In the genomic region with DNA sequence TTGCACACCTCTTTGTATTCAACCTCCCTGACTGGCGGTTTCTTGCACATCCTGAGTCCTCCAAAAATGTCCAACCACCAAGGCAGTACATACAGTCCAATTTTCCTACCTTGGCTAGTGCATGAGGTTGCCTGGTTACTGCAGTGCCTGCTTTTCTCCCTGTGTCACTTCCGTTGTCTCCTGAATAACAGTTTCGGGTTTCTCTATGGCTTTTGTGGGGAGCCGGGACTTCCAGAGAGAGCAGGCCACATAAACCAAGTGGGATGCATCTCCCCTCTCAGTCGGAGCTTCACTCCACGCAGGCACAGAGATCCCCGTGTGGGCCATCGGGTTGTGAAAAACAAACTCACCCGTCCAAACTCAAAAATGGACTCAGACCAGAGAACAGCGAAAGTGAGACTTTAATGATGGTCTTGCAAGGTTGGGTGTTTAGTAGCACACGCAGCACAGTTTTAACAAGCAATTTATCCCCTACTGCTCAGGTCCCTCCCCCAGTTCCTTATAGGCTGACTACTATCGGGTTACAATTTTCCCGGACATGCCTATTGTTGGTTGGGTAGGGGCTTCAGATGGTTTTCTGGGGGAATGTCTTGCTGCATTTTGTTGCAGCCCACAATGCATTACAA, we compare ENCODE assay signal across 22 cellular contexts.
A peak's percentile ranks its signal among the peaks of the same experiment; 100 is the strongest.
DNase-seq lines count a peak whose midpoint lies in the region; ATAC-seq and TF ChIP-seq lines count a peak whose summit lies in the region.
"Had no signal": no experiment of that assay in that cellular context is flagged by ENCODE, and none has a peak within 500 bp of the region (broad histone marks: within the 10 kb centered on the region; RNA-seq: fewer than 3 reads in every experiment).

No MANE protein-coding gene starts in this region.

- DNase-seq in Caco-2 (no peak), HEK293T (ENCODE audit: extremely low spot score) (peak; percentile 58), WTC11 (ENCODE audit: low spot score) (no peak), iPS-NIHi11 (ENCODE audit: low spot score) (peak; percentile 62), KG1 (lab: John Stamatoyannopoulos, UW) (no peak)
- no peak for DNase-seq in stimulated activated naive CD8-positive, alpha-beta T cell treated with anti-CD3 and anti-CD28 coated beads, Interleukin-15, Interleukin-2, amounts not matched to agents 100 U/mL and 50 U/mL, for 24 hours
- DNase-seq: activated CD4-positive, alpha-beta T cell treated with anti-CD3 and anti-CD28 coated beads, Interleukin-2, amount 10 ng/mL, durations not matched to agents 24 days and 14 days; BE2C; body of pancreas; COR-L47; EL; NCI-H1436; NCI-H226; PC-3; SHP77 treated with DMSO at 0.1 percent for 48 hours; stimulated activated CD4-positive, alpha-beta T cell treated with anti-CD3 and anti-CD28 coated beads, Interleukin-15, amount 100 ng/mL, for 24 hours; substantia nigra; T-cell had no signal

- POLR2A ChIA-PET in Caco-2 (lab: Charles Lee), result no interaction called here
- POLR2A ChIA-PET in HEK293T (lab: Yijun Ruan, JAX), result no interaction called here
- POLR2A ChIA-PET in WTC11 (lab: Charles Lee), result no interaction called here

- peak; percentile 93 for ATAC-seq in WTC11
- no peak for ATAC-seq in GM21360 (IDR thresholded peaks at IDR 0.05; ENCODE audit: unreplicated experiment)
- ATAC-seq in GM19328 (IDR thresholded peaks at IDR 0.05; ENCODE audit: unreplicated experiment), result no peak
- no peak for ATAC-seq in stimulated activated naive CD8-positive, alpha-beta T cell treated with anti-CD3 and anti-CD28 coated beads, Interleukin-15, Interleukin-2, amounts not matched to agents 100 U/mL and 50 U/mL, for 24 hours
- ATAC-seq: body of pancreas, PC-3, T-cell had no signal

- CTCF ChIA-PET in Caco-2 (lab: Charles Lee), result interaction anchor here (1.2 kb wide), 1 partner anchor 293 kb away, joined by 3 read pairs; no protein-coding TSS in a partner anchor
- CTCF ChIA-PET in HEK293T (lab: Yijun Ruan, JAX), result no interaction called here
- CTCF ChIA-PET in WTC11 (lab: Charles Lee), result no interaction called here

- no peaks in the 10 kb centered on the region for H3K36me3 ChIP-seq in Caco-2 (ENCODE audit: control insufficient read depth, insufficient read depth, low read length)
- H3K36me3 ChIP-seq: BE2C, vagina had no signal

- no peak overlapping the region for H3K4me3 ChIP-seq in Caco-2 (ENCODE audit: low read depth, low read length)
- H3K4me3 ChIP-seq: body of pancreas, vagina had no signal

- H3K4me1 Mint-ChIP-seq in Caco-2 (ENCODE audit: low read depth, unreplicated experiment) (no peaks in the 10 kb centered on the region), WTC11 (peaks cover 51% of the 10 kb centered on the region)
- H3K4me1 Mint-ChIP-seq: activated CD4-positive, alpha-beta T cell treated with anti-CD3 and anti-CD28 coated beads, Interleukin-2, amount 10 ng/mL, durations not matched to agents 24 days and 14 days; T-cell had no signal

- TF ChIP-seq CTCF in Caco-2 (IDR thresholded peaks at IDR 0.05; ENCODE audit: insufficient read depth in 1 of 2, low read depth in 1 of 2, low read length in 1 of 2, severe bottlenecking in 1 of 2, unreplicated experiment in 1 of 2) (no peak), WTC11 (IDR thresholded peaks at IDR 0.05) (no peak)

- no TSS peak for BruUV-seq in Caco-2 (replicated peaks; lab: Mats Ljungman, UMichigan)

- peaks cover 33% of the 10 kb centered on the region for H3K4me1 ChIP-seq in Caco-2
- H3K4me1 ChIP-seq: BE2C, body of pancreas, vagina had no signal

- intact Hi-C loops in Caco-2 (cut with micrococcal nuclease; ENCODE audit: unreplicated experiment), result loop anchor here (10.0 kb wide), 1 partner anchor 295 kb away; no protein-coding TSS in a partner anchor

- H3K27me3 ChIP-seq in Caco-2 (replicated peaks; ENCODE audit: control insufficient read depth, insufficient read depth, low read length), result no peaks in the 10 kb centered on the region
- H3K27me3 ChIP-seq: BE2C, body of pancreas, vagina had no signal

- H3K4me3 Mint-ChIP-seq in Caco-2 (ENCODE audit: unreplicated experiment) (no peak overlapping the region), WTC11 (peak overlapping the region; percentile 47)
- H3K4me3 Mint-ChIP-seq: activated CD4-positive, alpha-beta T cell treated with anti-CD3 and anti-CD28 coated beads, Interleukin-2, amount 10 ng/mL, durations not matched to agents 24 days and 14 days; T-cell had no signal

- H3K27ac Mint-ChIP-seq in Caco-2 (ENCODE audit: unreplicated experiment), result peak overlapping the region; percentile 66
- H3K27ac Mint-ChIP-seq in WTC11, result peak overlapping the region; percentile 87
- H3K27ac Mint-ChIP-seq: activated CD4-positive, alpha-beta T cell treated with anti-CD3 and anti-CD28 coated beads, Interleukin-2, amount 10 ng/mL, durations not matched to agents 24 days and 14 days; activated T-helper 2 cell treated with anti-CD3 and anti-CD28 coated beads, Interferon-gamma antibody, Interleukin-2, Interleukin-4, amounts not matched to agents 10 μg/mL and 5 μg/mL and 100 μg/mL, durations not matched to agents 14 hours and 24 hours and 36 hours; T-cell had no signal

- H3K36me3 Mint-ChIP-seq in Caco-2 (ENCODE audit: insufficient read depth, unreplicated experiment) (no peaks in the 10 kb centered on the region), WTC11 (no peaks in the 10 kb centered on the region)
- H3K36me3 Mint-ChIP-seq: T-cell had no signal

- H3K9me3 ChIP-seq in Caco-2, result no peaks in the 10 kb centered on the region
- H3K9me3 ChIP-seq: BE2C, body of pancreas, vagina had no signal

- H3K27me3 Mint-ChIP-seq in Caco-2 (ENCODE audit: insufficient read depth, unreplicated experiment) (no peaks in the 10 kb centered on the region), WTC11 (ENCODE audit: low read depth) (no peaks in the 10 kb centered on the region)
- H3K27me3 Mint-ChIP-seq: activated CD4-positive, alpha-beta T cell treated with anti-CD3 and anti-CD28 coated beads, Interleukin-2, amount 10 ng/mL, durations not matched to agents 24 days and 14 days had no signal

- H3K9me3 Mint-ChIP-seq in Caco-2 (ENCODE audit: unreplicated experiment) (no peaks in the 10 kb centered on the region), WTC11 (no peaks in the 10 kb centered on the region)
- H3K9me3 Mint-ChIP-seq: activated CD4-positive, alpha-beta T cell treated with anti-CD3 and anti-CD28 coated beads, Interleukin-2, amount 10 ng/mL, durations not matched to agents 24 days and 14 days; activated T-helper 2 cell treated with anti-CD3 and anti-CD28 coated beads, Interferon-gamma antibody, Interleukin-2, Interleukin-4, amounts not matched to agents 10 μg/mL and 5 μg/mL and 100 μg/mL, durations not matched to agents 14 hours and 24 hours and 36 hours; T-cell had no signal

TF ChIP-seq in HEK293T, 16 proteins besides CTCF, POLR2A, EP300 and RAD21:
- TF ChIP-seq PKNOX1 (IDR thresholded peaks at IDR 0.05) (no peak), ELF4 (IDR thresholded peaks at IDR 0.05) (no peak), TARDBP (IDR thresholded peaks at IDR 0.05) (no peak)

TF ChIP-seq in WTC11, 78 proteins besides CTCF, POLR2A, EP300 and RAD21 (continues in another document):
- TF ChIP-seq PRRX2 (CRISPR knock-in tag; IDR thresholded peaks at IDR 0.05) (no peak), USF2 (CRISPR knock-in tag; IDR thresholded peaks at IDR 0.05) (no peak), IRF2 (CRISPR knock-in tag; IDR thresholded peaks at IDR 0.05; ENCODE audit: borderline replicate concordance, low read depth) (no peak), ZBTB43 (CRISPR knock-in tag; IDR thresholded peaks at IDR 0.05) (no peak), HMGA2 (CRISPR knock-in tag; IDR thresholded peaks at IDR 0.05) (no peak), FOXK1 (CRISPR knock-in tag; IDR thresholded peaks at IDR 0.05) (no peak), ZNF317 (CRISPR knock-in tag; IDR thresholded peaks at IDR 0.05; ENCODE audit: borderline replicate concordance, low read depth) (no peak), CREM (CRISPR knock-in tag; IDR thresholded peaks at IDR 0.05) (no peak), ZNF423 (CRISPR knock-in tag; IDR thresholded peaks at IDR 0.05) (no peak)
- TF ChIP-seq, protein P1, sequence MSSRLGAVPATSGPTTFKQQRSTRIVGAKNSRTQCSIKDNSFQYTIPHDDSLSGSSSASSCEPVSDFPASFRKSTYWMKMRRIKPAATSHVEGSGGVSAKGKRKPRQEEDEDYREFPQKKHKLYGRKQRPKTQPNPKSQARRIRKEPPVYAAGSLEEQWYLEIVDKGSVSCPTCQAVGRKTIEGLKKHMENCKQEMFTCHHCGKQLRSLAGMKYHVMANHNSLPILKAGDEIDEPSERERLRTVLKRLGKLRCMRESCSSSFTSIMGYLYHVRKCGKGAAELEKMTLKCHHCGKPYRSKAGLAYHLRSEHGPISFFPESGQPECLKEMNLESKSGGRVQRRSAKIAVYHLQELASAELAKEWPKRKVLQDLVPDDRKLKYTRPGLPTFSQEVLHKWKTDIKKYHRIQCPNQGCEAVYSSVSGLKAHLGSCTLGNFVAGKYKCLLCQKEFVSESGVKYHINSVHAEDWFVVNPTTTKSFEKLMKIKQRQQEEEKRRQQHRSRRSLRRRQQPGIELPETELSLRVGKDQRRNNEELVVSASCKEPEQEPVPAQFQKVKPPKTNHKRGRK (CRISPR knock-in tag; IDR thresholded peaks at IDR 0.05; ENCODE audit: borderline replicate concordance), result no peak

Comparison
In these comparisons a context has a peak if more than half of its experiments do, and no peak if none do; other contexts are left out.
1. DNase-seq: peak in HEK293T (single experiment) and iPS-NIHi11 (single experiment); none in Caco-2 (0 of 2), WTC11 (single experiment), KG1 (single experiment) and stimulated activated naive CD8-positive, alpha-beta T cell treated with anti-CD3 and anti-CD28 coated beads, Interleukin-15, Interleukin-2, amounts not matched to agents 100 U/mL and 50 U/mL, for 24 hours (single experiment).